In genomic region chr18:35361570-35362321, GRCh38 we compare ENCODE assay signal across 31 cellular contexts.
"Had no signal": no experiment of that assay in that cellular context is flagged by ENCODE, and none has a peak within 500 bp of the region (broad histone marks: within the 10 kb centered on the region; RNA-seq: fewer than 3 reads in every experiment).

No MANE protein-coding gene starts in this region.

- ATAC-seq: activated CD4-positive, CD25-positive, alpha-beta regulatory T cell treated with anti-CD3 and anti-CD28 coated beads, Interleukin-2, amount 50 U/mL, for 24 hours; activated CD8-positive, alpha-beta T cell treated with anti-CD3 and anti-CD28 coated beads for 36 hours; activated T-cell treated with anti-CD3 and anti-CD28 coated beads, Interleukin-2, amount 50 U/mL, for 4 hours; activated T-helper 17 cell treated with anti-CD3 and anti-CD28 coated beads, Interleukin-2, amount 50 U/mL, for 72 hours; foreskin keratinocyte; gastrocnemius medialis; heart left ventricle; T-helper 17 cell had no signal

- H3K4me3 ChIP-seq: coronary artery, dorsolateral prefrontal cortex, esophagus squamous epithelium, gastrocnemius medialis, heart left ventricle had no signal

- H3K27ac ChIP-seq: brain microvascular endothelial cell, coronary artery, dorsolateral prefrontal cortex, esophagus squamous epithelium, foreskin keratinocyte, gastrocnemius medialis, heart left ventricle, WERI-Rb-1 had no signal

- DNase-seq: activated B cell treated with CpG ODN at 0.5 μM for 24 hours; activated CD4-positive, alpha-beta T cell treated with anti-CD3 and anti-CD28 coated beads for 48 hours; activated CD4-positive, alpha-beta T cell treated with anti-CD3 and anti-CD28 coated beads, Interleukin-2, amount 50 U/mL, for 1 hour; activated CD4-positive, alpha-beta T cell treated with anti-CD3 and anti-CD28 coated beads, Interleukin-2, amount 50 U/mL, for 48 hours; activated CD8-positive, alpha-beta memory T cell treated with anti-CD3 and anti-CD28 coated beads for 24 hours; activated CD8-positive, alpha-beta T cell treated with anti-CD3 and anti-CD28 coated beads for 36 hours; activated effector memory CD4-positive, alpha-beta T cell treated with Interleukin-2 at 50 U/mL for 16 hours; activated gamma-delta T cell treated with Interleukin-2 at 50 U/mL for 16 hours; activated naive CD4-positive, alpha-beta T cell treated with anti-CD3 and anti-CD28 coated beads, Interleukin-2, amount 50 U/mL, for 16 hours; activated naive CD4-positive, alpha-beta T cell treated with Interleukin-2 at 50 U/mL for 16 hours; activated T-cell treated with anti-CD3 and anti-CD28 coated beads, Interleukin-2, amount 50 U/mL, for 4 hours; amniotic stem cell; anterior cingulate cortex; brain microvascular endothelial cell; dorsolateral prefrontal cortex; effector memory CD4-positive, alpha-beta T cell; erythroblast; esophagus squamous epithelium; foreskin keratinocyte; gastrocnemius medialis; glutamatergic neuron; heart left ventricle; T-helper 1 cell; T-helper 17 cell; WERI-Rb-1 had no signal

- H3K9me3 ChIP-seq: esophagus squamous epithelium, gastrocnemius medialis, heart left ventricle had no signal

- FAIRE-seq: astrocyte, bronchial epithelial cell, TTC549 had no signal

- H3K27me3 ChIP-seq: brain microvascular endothelial cell, dorsolateral prefrontal cortex, esophagus squamous epithelium, gastrocnemius medialis, heart left ventricle had no signal

- H3K4me1 ChIP-seq: esophagus squamous epithelium, foreskin keratinocyte, gastrocnemius medialis, heart left ventricle had no signal

- H3K36me3 ChIP-seq: brain microvascular endothelial cell, esophagus squamous epithelium, gastrocnemius medialis, heart left ventricle, WERI-Rb-1 had no signal
